In genomic region chr7:35695987-35696386, GRCh38 we compare ENCODE assay signal across 8 cellular contexts. TPM values are rescaled to one million over a fixed set of nuclear protein-coding genes. Genes with fewer than 3 reads are reported as not detected.
A peak's percentile ranks its signal among the peaks of the same experiment; 100 is the strongest.
DNase-seq lines count a peak whose midpoint lies in the region; ATAC-seq and TF ChIP-seq lines count a peak whose summit lies in the region.

No MANE protein-coding gene starts in this region.

- peaks cover 12 to 35% of the 10 kb centered on the region in 2 experiments for H3K36me3 ChIP-seq in SK-N-SH (replicated peaks in 1 of 2; ENCODE audit: control insufficient read depth in 1 of 2, insufficient read depth in 2 of 2, low read length in 1 of 2)
- H3K36me3 ChIP-seq in iPS-18a (ENCODE audit: control insufficient read depth, low read depth, low read length): no peaks in the 10 kb centered on the region
- H3K36me3 ChIP-seq in gastroesophageal sphincter: no peaks in the 10 kb centered on the region

- H3K9me3 Mint-ChIP-seq in activated CD8-positive, alpha-beta T cell treated with anti-CD3 and anti-CD28 coated beads for 36 hours: no peaks in the 10 kb centered on the region
- H3K9me3 Mint-ChIP-seq in stimulated activated naive CD8-positive, alpha-beta T cell treated with anti-CD3 and anti-CD28 coated beads, Interleukin-15, amount 100 ng/mL, for 72 hours: no peaks in the 10 kb centered on the region

- H3F3A ChIP-seq in SK-N-SH (replicated peaks; ENCODE audit: insufficient read depth): peaks cover 4% of the 10 kb centered on the region

- H3K4me1 ChIP-seq in SK-N-SH (ENCODE audit: control insufficient read depth in 1 of 2, insufficient read depth in 2 of 2, low read depth in 1 of 2, low read length in 1 of 2) (peaks cover 14 to 37% of the 10 kb centered on the region in 2 experiments; a peak in 3 of 4 replicates), iPS-18a (ENCODE audit: control insufficient read depth, low read depth, low read length) (peaks cover 12% of the 10 kb centered on the region), gastroesophageal sphincter (peaks cover 0 to 42% (median 12%) of the 10 kb centered on the region in 3 donors)

- no peak overlapping the region for H3K27ac ChIP-seq in SK-N-SH (ENCODE audit: low read depth in 2 of 2, low read length in 1 of 2)
- H3K27ac ChIP-seq in iPS-18a (ENCODE audit: low read length): no peak overlapping the region
- no peak overlapping the region for H3K27ac ChIP-seq in gastroesophageal sphincter

- TF ChIP-seq POLR2A in gastroesophageal sphincter (IDR thresholded peaks at IDR 0.05): no peak

- H3K79me2 ChIP-seq in SK-N-SH (ENCODE audit: insufficient read depth): peaks cover 47% of the 10 kb centered on the region

- no peak for ATAC-seq in SK-N-SH treated with all-trans-retinoic acid at 6 μM for 48 hours
- no peak for ATAC-seq in activated CD8-positive, alpha-beta T cell treated with anti-CD3 and anti-CD28 coated beads for 36 hours
- ATAC-seq in stimulated activated naive CD8-positive, alpha-beta T cell treated with anti-CD3 and anti-CD28 coated beads, Interleukin-15, amount 100 ng/mL, for 72 hours: no peak
- ATAC-seq in gastroesophageal sphincter: no peak

- H3K27ac Mint-ChIP-seq in activated CD8-positive, alpha-beta T cell treated with anti-CD3 and anti-CD28 coated beads for 36 hours: peak overlapping the region; percentile 97
- H3K27ac Mint-ChIP-seq in stimulated activated naive CD8-positive, alpha-beta T cell treated with anti-CD3 and anti-CD28 coated beads, Interleukin-15, amount 100 ng/mL, for 72 hours: peak overlapping the region; percentile 99

- H2AFZ ChIP-seq in SK-N-SH (ENCODE audit: low read depth): 0 out of 2 replicates have a peak overlapping the region, but pooled peaks have one; percentile 99

- peaks cover 5% of the 10 kb centered on the region; the same call in 1 of the 2 replicates for H4K20me1 ChIP-seq in SK-N-SH (ENCODE audit: insufficient read depth)

- 89% methylated on average over 7 of the region's 7 CpGs for WGBS in SK-N-SH (ENCODE audit: low lambda C conversion rate)
- WGBS in gastroesophageal sphincter (ENCODE audit: low coverage in 1 of 2), 2 donors: 87 to 95% methylated on average over 3 to 5 of the region's 7 CpGs

- no peaks in the 10 kb centered on the region for H3K9me2 ChIP-seq in SK-N-SH

- peak overlapping the region; percentile 96; the same call in 1 of the 2 replicates for H3K9ac ChIP-seq in SK-N-SH
- peak overlapping the region; percentile 91 for H3K9ac ChIP-seq in iPS-18a (ENCODE audit: low read length)

- DNase-seq in SK-N-SH (no peak), putamen (ENCODE audit: low spot score) (no peak), CD1c-positive myeloid dendritic cell (ENCODE audit: extremely low spot score) (no peak)
- DNase-seq in activated CD8-positive, alpha-beta T cell treated with anti-CD3 and anti-CD28 coated beads for 36 hours: peak; percentile 15
- DNase-seq in stimulated activated naive CD8-positive, alpha-beta T cell treated with anti-CD3 and anti-CD28 coated beads, Interleukin-15, amount 100 ng/mL, for 72 hours: no peak

- no peak for TF ChIP-seq EP300 in SK-N-SH (IDR thresholded peaks at IDR 0.05; ENCODE audit: borderline replicate concordance in 1 of 2, low read depth in 1 of 2, low read length in 1 of 2)
- TF ChIP-seq EP300 in gastroesophageal sphincter (IDR thresholded peaks at IDR 0.05): no peak

- TF ChIP-seq CTCF in SK-N-SH (IDR thresholded peaks at IDR 0.05) (no peak), gastroesophageal sphincter (IDR thresholded peaks at IDR 0.05) (no peak)
- no peak for TF ChIP-seq CTCF in activated CD8-positive, alpha-beta T cell treated with anti-CD3 and anti-CD28 coated beads for 36 hours (IDR thresholded peaks at IDR 0.05)

- peak overlapping the region; percentile 98 for H3K4me2 ChIP-seq in SK-N-SH

- no peaks in the 10 kb centered on the region for H3K9me3 ChIP-seq in SK-N-SH
- H3K9me3 ChIP-seq in iPS-18a (ENCODE audit: control insufficient read depth, low read depth, low read length): no peaks in the 10 kb centered on the region
- no peaks in the 10 kb centered on the region for H3K9me3 ChIP-seq in gastroesophageal sphincter

- CTCF ChIA-PET in SK-N-SH (lab: Yijun Ruan, JAX): interaction anchor here (1.1 to 8.6 kb wide), 8 partner anchors 12 to 289 kb away, joined by 3 to 104 read pairs (median 6); partner anchors contain the start of gene SEPTIN7
- CTCF ChIA-PET in activated CD8-positive, alpha-beta T cell treated with anti-CD3 and anti-CD28 coated beads for 36 hours (lab: Charles Lee): interaction anchor here (1.2 to 6.4 kb wide), 6 partner anchors 13 to 221 kb away, joined by 3 to 49 read pairs (median 8); partner anchors contain the start of gene SEPTIN7

- peaks cover 39% of the 10 kb centered on the region for H3K4me1 Mint-ChIP-seq in activated CD8-positive, alpha-beta T cell treated with anti-CD3 and anti-CD28 coated beads for 36 hours (ENCODE audit: low read depth)
- H3K4me1 Mint-ChIP-seq in stimulated activated naive CD8-positive, alpha-beta T cell treated with anti-CD3 and anti-CD28 coated beads, Interleukin-15, amount 100 ng/mL, for 72 hours: peaks cover 54% of the 10 kb centered on the region

- peak overlapping the region; percentile 89 for H3K4me3 Mint-ChIP-seq in activated CD8-positive, alpha-beta T cell treated with anti-CD3 and anti-CD28 coated beads for 36 hours
- peak overlapping the region; percentile 92 to 97 for H3K4me3 Mint-ChIP-seq in stimulated activated naive CD8-positive, alpha-beta T cell treated with anti-CD3 and anti-CD28 coated beads, Interleukin-15, amount 100 ng/mL, for 72 hours

- H3K27me3 Mint-ChIP-seq in activated CD8-positive, alpha-beta T cell treated with anti-CD3 and anti-CD28 coated beads for 36 hours: no peaks in the 10 kb centered on the region
- no peaks in the 10 kb centered on the region for H3K27me3 Mint-ChIP-seq in stimulated activated naive CD8-positive, alpha-beta T cell treated with anti-CD3 and anti-CD28 coated beads, Interleukin-15, amount 100 ng/mL, for 72 hours

- H3K36me3 Mint-ChIP-seq in activated CD8-positive, alpha-beta T cell treated with anti-CD3 and anti-CD28 coated beads for 36 hours (ENCODE audit: low read depth): peaks cover 14% of the 10 kb centered on the region

- no peak for TF ChIP-seq RAD21 in SK-N-SH (IDR thresholded peaks at IDR 0.05; ENCODE audit: low read length)

- H3K4me3 ChIP-seq in SK-N-SH (ENCODE audit: low read depth in 2 of 2, low read length in 1 of 2) (peak overlapping the region; percentile 92 to 100), iPS-18a (ENCODE audit: low read length) (peak overlapping the region; percentile 98), gastroesophageal sphincter (peak overlapping the region in 1 of 2 donors; percentile 98)

- intact Hi-C loops in activated CD8-positive, alpha-beta T cell treated with anti-CD3 and anti-CD28 coated beads for 36 hours (cut with micrococcal nuclease): no loop called here

- POLR2A ChIA-PET in SK-N-SH (lab: Yijun Ruan, JAX): interaction anchor here (1.3 to 3.1 kb wide), 3 partner anchors 14 to 107 kb away, joined by 3 to 27 read pairs (median 5); partner anchors contain the start of gene SEPTIN7
- POLR2A ChIA-PET in activated CD8-positive, alpha-beta T cell treated with anti-CD3 and anti-CD28 coated beads for 36 hours (lab: Charles Lee): interaction anchor here (1.0 to 4.7 kb wide), 11 partner anchors 8 to 210 kb away, joined by 3 to 65 read pairs (median 6); partner anchors contain the start of gene SEPTIN7

- H3K27me3 ChIP-seq in SK-N-SH (ENCODE audit: insufficient read depth): no peaks in the 10 kb centered on the region
- peaks cover 4% of the 10 kb centered on the region for H3K27me3 ChIP-seq in iPS-18a (ENCODE audit: control insufficient read depth, insufficient read depth, low read length)
- H3K27me3 ChIP-seq in gastroesophageal sphincter: no peaks in the 10 kb centered on the region

TF ChIP-seq in SK-N-SH, 30 proteins besides CTCF, POLR2A, EP300 and RAD21 (continues in another document):
- TF ChIP-seq USF2 (IDR thresholded peaks at IDR 0.05; ENCODE audit: borderline replicate concordance, low read depth, low read length): no peak
- TF ChIP-seq RFX5 (IDR thresholded peaks at IDR 0.05; ENCODE audit: low read length): no peak

TF ChIP-seq in SK-N-SH treated with all-trans-retinoic acid at 6 μM for 48 hours, 23 proteins besides CTCF, POLR2A, EP300 and RAD21:
- TF ChIP-seq ZNF8 (CRISPR knock-in tag; IDR thresholded peaks at IDR 0.05): no peak

RNA-seq across cellular contexts. Expression of gene HERPUD2, which starts 1.1 kb away (rescaled TPM):
- polyA plus RNA-seq in SK-N-SH (2012; rRNA removed): 39.2 and 48.3 TPM in 2 replicates
- 32.4 and 42.3 TPM in 2 replicates for polyA plus RNA-seq in SK-N-SH (2012; cell fraction: cytosol; rRNA removed)
- 17.4 and 26.3 TPM in 2 replicates for polyA plus RNA-seq in SK-N-SH (2012; cell fraction: nucleus; rRNA removed)
- total RNA-seq in activated CD8-positive, alpha-beta T cell treated with anti-CD3 and anti-CD28 coated beads for 36 hours: 10 to 100 TPM; 24.9 to 25.0 TPM
- 10 to 100 TPM; 26.1 to 35.3 (median 27.5) TPM for total RNA-seq in gastroesophageal sphincter
